Comparison of ENCODE assay signal across 1 cellular context in genomic region chr10:71259282-71259681, GRCh38.
TF ChIP-seq lines count a peak whose summit lies in the region.

No MANE protein-coding gene starts in this region.

TF ChIP-seq in HEK293T, 16 proteins besides CTCF, POLR2A, EP300 and RAD21 (continued from another document):
- TF ChIP-seq CTBP1 (IDR thresholded peaks at IDR 0.05; ENCODE audit: borderline replicate concordance) (no peak), FOXK2 (IDR thresholded peaks at IDR 0.05) (no peak), ZNF384 (IDR thresholded peaks at IDR 0.05) (no peak)
